1 cellular context compared by ENCODE assay signal in the genomic region with DNA sequence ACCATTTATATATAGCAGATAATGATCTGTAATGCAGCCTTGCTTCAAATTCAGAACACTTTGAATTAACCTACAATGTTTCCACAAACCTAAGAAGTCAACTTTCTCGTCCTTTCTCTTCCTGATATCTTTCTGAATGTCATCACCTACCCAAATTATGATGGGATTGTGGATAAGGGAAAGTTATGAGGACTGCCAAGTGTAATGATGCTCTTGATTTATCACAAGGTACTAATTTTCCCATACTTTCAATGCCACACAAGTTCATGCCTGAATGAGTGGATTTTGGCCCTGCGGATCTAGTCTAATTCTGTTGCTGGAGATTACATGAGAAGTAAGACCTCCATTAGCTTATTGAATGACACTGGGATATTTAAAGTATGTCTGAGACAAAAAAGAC.
TF ChIP-seq lines count a peak whose summit lies in the region.

No MANE protein-coding gene starts in this region.

TF ChIP-seq in endothelial cell of umbilical vein, 7 proteins besides CTCF, POLR2A, EP300 and RAD21 (continued from another document):
- no peak for TF ChIP-seq GATA2 (IDR thresholded peaks at IDR 0.05; ENCODE audit: insufficient read depth, insufficient read length, low read depth, low read length)
